Comparison of ENCODE assay signal across 8 cellular contexts in genomic region chr17:50161023-50161910, GRCh38. TPM values are rescaled to one million over a fixed set of nuclear protein-coding genes. Genes with fewer than 3 reads are reported as not detected.
DNase-seq lines count a peak whose midpoint lies in the region; ATAC-seq and TF ChIP-seq lines count a peak whose summit lies in the region.

No MANE protein-coding gene starts in this region.

- H3K27me3 ChIP-seq in RWPE2 (ENCODE audit: insufficient read depth, poor library complexity, severe bottlenecking): no peaks in the 10 kb centered on the region

- peak overlapping the region; percentile 35 for H3K4me3 ChIP-seq in RWPE2 (ENCODE audit: severe bottlenecking)
- H3K4me3 ChIP-seq in fibroblast of villous mesenchyme (ENCODE audit: low read depth, low read length): peak overlapping the region; percentile 73

- peaks cover 38% of the 10 kb centered on the region for H3K4me1 Mint-ChIP-seq in neural crest cell
- H3K4me1 Mint-ChIP-seq in stimulated activated naive CD8-positive, alpha-beta T cell treated with anti-CD3 and anti-CD28 coated beads, Interleukin-15, amount 100 ng/mL, for 72 hours: peaks cover 57% of the 10 kb centered on the region

- peak; percentile 93 for ATAC-seq in RWPE2 (ENCODE audit: low read depth)
- ATAC-seq in stimulated activated naive CD8-positive, alpha-beta T cell treated with anti-CD3 and anti-CD28 coated beads, Interleukin-15, amount 100 ng/mL, for 72 hours: peak; percentile 93

- peak; percentile 97 for TF ChIP-seq CTCF in RWPE2 (IDR thresholded peaks at IDR 0.05; ENCODE audit: poor library complexity, severe bottlenecking)
- TF ChIP-seq CTCF in fibroblast of villous mesenchyme (IDR thresholded peaks at IDR 0.05; ENCODE audit: insufficient read depth, low read depth, low read length): peak; percentile 86
- TF ChIP-seq CTCF in neural crest cell (conservative IDR thresholded peaks at IDR 0.05): peak; percentile 93

- no peaks in the 10 kb centered on the region for H3K36me3 ChIP-seq in RWPE2 (ENCODE audit: low read depth)

- H3K36me3 Mint-ChIP-seq in neural crest cell (ENCODE audit: low read depth): no peaks in the 10 kb centered on the region

- H3K9me3 Mint-ChIP-seq in neural crest cell: no peaks in the 10 kb centered on the region
- no peaks in the 10 kb centered on the region for H3K9me3 Mint-ChIP-seq in stimulated activated naive CD8-positive, alpha-beta T cell treated with anti-CD3 and anti-CD28 coated beads, Interleukin-15, amount 100 ng/mL, for 72 hours

- peak overlapping the region; percentile 99 for H3K27ac Mint-ChIP-seq in neural crest cell (ENCODE audit: unreplicated experiment)
- H3K27ac Mint-ChIP-seq in stimulated activated naive CD8-positive, alpha-beta T cell treated with anti-CD3 and anti-CD28 coated beads, Interleukin-15, amount 100 ng/mL, for 72 hours: peak overlapping the region; percentile 97 to 98

- no peaks in the 10 kb centered on the region for H3K4me1 ChIP-seq in RWPE2 (ENCODE audit: insufficient read depth, poor library complexity, severe bottlenecking)

- H3K4me3 Mint-ChIP-seq in neural crest cell: peak overlapping the region; percentile 87
- H3K4me3 Mint-ChIP-seq in stimulated activated naive CD8-positive, alpha-beta T cell treated with anti-CD3 and anti-CD28 coated beads, Interleukin-15, amount 100 ng/mL, for 72 hours: peak overlapping the region; percentile 73 to 83

- DNase-seq in EL (peak; percentile 92), GOT3 (lab: John Stamatoyannopoulos, UW) (peak; percentile 84), M059J (ENCODE audit: low read depth) (peak; percentile 84), RWPE2 (ENCODE audit: low spot score) (peak; percentile 91), fibroblast of villous mesenchyme (ENCODE audit: low read depth) (peak; percentile 87), neural crest cell (ENCODE audit: low read depth, low spot score) (peak; percentile 99)
- DNase-seq in activated T-helper 9 cell treated with anti-CD3 and anti-CD28 coated beads, Interleukin-2, amount 50 U/mL, for 16 hours (ENCODE audit: low read depth): peak; percentile 93
- DNase-seq in stimulated activated naive CD8-positive, alpha-beta T cell treated with anti-CD3 and anti-CD28 coated beads, Interleukin-15, amount 100 ng/mL, for 72 hours: peak; percentile 98

- H3K27ac ChIP-seq in RWPE2 (ENCODE audit: poor library complexity, severe bottlenecking): no peak overlapping the region

- H3K27me3 Mint-ChIP-seq in neural crest cell (ENCODE audit: low read depth): no peaks in the 10 kb centered on the region
- H3K27me3 Mint-ChIP-seq in stimulated activated naive CD8-positive, alpha-beta T cell treated with anti-CD3 and anti-CD28 coated beads, Interleukin-15, amount 100 ng/mL, for 72 hours: no peaks in the 10 kb centered on the region

- H3K9me3 ChIP-seq in RWPE2 (ENCODE audit: severe bottlenecking): no peaks in the 10 kb centered on the region

RNA-seq across cellular contexts. Expression of gene SGCA, which starts 4.5 kb away (rescaled TPM):
- not detected in 2 replicates for total RNA-seq in M059J (2014; rRNA removed; shearing (Covaris generic))
- total RNA-seq in fibroblast of villous mesenchyme (0.32 TPM in 1 of 2 replicates, not detected in the other), neural crest cell (not detected in 2 replicates)

RNA-seq across cellular contexts. Expression of gene PPP1R9B, which starts 10.8 kb away (rescaled TPM):
- total RNA-seq in M059J (2014; rRNA removed; shearing (Covaris generic)): 14.6 and 36.1 TPM in 2 replicates
- total RNA-seq in fibroblast of villous mesenchyme: 38.7 and 47.1 TPM in 2 replicates
- 67.1 and 68.8 TPM in 2 replicates for total RNA-seq in neural crest cell

RNA-seq across cellular contexts. Expression of gene SAMD14, which starts 31.3 kb away (rescaled TPM):
- total RNA-seq in M059J (2014; rRNA removed; shearing (Covaris generic)): 0.22 and 0.49 TPM in 2 replicates
- total RNA-seq in fibroblast of villous mesenchyme (4.7 and 5.8 TPM in 2 replicates), neural crest cell (26.1 and 28.7 TPM in 2 replicates)

RNA-seq across cellular contexts. Expression of gene COL1A1, which starts 40.2 kb away (rescaled TPM):
- total RNA-seq in M059J (2014; rRNA removed; shearing (Covaris generic)): 41.9 and 81.3 TPM in 2 replicates
- total RNA-seq in fibroblast of villous mesenchyme (2,749 and 5,894 TPM in 2 replicates), neural crest cell (13.3 and 14.8 TPM in 2 replicates)
